14 cellular contexts compared by ENCODE assay signal in the genomic region with DNA sequence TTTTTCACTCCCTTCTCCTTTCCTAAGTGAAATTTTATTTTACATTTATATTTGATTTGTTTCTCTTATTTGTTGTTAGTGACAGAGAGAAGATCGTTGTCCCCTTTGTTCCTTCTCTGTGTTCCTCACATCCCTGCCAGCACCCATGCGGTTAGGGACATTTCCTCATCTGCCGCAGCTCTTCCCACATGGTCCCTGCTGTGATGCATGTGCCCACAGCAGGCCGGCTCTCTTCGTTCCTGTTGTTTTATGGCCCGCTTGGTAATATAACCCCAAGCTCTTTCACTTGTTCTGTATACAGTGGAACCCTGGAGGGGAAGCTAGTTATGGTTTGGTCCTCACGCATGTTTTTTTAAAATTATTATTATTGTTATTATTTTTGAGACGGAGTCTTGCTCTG.
"Had no signal": no experiment of that assay in that cellular context is flagged by ENCODE, and none has a peak within 500 bp of the region (broad histone marks: within the 10 kb centered on the region; RNA-seq: fewer than 3 reads in every experiment).

No MANE protein-coding gene starts in this region.

- H3K27me3 ChIP-seq: neural progenitor cell, stomach had no signal

- H3K36me3 ChIP-seq: neural progenitor cell had no signal

- H3K4me1 ChIP-seq: neural progenitor cell, parathyroid adenoma had no signal

- H3K4me3 ChIP-seq: neural progenitor cell, stomach, thoracic aorta had no signal

- H3K9me3 ChIP-seq: stomach, thoracic aorta had no signal

- DNase-seq: activated CD4-positive, alpha-beta T cell treated with anti-CD3 and anti-CD28 coated beads, Interleukin-2, amount 50 U/mL, for 48 hours; activated CD8-positive, alpha-beta memory T cell treated with anti-CD3 and anti-CD28 coated beads, Interleukin-2, amount 10 ng/mL, durations not matched to agents 7 days and 5 days; activated effector memory CD4-positive, alpha-beta T cell treated with Interleukin-2 at 50 U/mL for 16 hours; activated T-cell treated with anti-CD3 and anti-CD28 coated beads, Interleukin-2, amount 50 U/mL, for 24 hours; amygdala; kidney; retina; stimulated activated CD4-positive, alpha-beta T cell treated with anti-CD3 and anti-CD28 coated beads, Interleukin-4, amount 100 ng/mL, for 4 hours; stomach had no signal

- ATAC-seq: activated CD4-positive, CD25-positive, alpha-beta regulatory T cell treated with anti-CD3 and anti-CD28 coated beads, Interleukin-2, amount 50 U/mL, for 24 hours; activated CD8-positive, alpha-beta memory T cell treated with anti-CD3 and anti-CD28 coated beads, Interleukin-2, amount 10 ng/mL, durations not matched to agents 7 days and 5 days; esophagus mucosa had no signal

- H3K27ac ChIP-seq: neural progenitor cell, parathyroid adenoma, stomach, thoracic aorta had no signal
